Comparison of ENCODE assay signal across 8 cellular contexts in the genomic region with DNA sequence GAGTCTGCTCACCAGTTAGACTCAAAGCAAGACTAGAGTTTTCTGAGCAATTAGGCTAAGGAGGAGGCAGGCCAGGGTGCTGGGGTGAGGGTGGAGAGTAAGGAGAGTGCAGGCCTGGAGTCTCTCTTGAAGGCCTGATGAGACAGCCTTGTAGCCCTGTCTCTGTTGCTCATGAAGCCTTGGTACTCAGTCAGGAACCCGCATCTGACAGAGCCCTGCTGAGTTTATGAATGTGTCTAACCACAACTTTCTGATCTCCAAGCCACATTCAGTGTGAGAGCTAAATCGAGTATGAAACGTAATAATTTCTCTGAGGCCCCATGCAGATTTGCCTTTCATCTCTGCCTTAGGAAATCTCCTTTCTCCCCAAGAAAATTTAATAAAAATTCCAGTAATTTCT.
DNase-seq lines count a peak whose midpoint lies in the region; ATAC-seq and TF ChIP-seq lines count a peak whose summit lies in the region.

No MANE protein-coding gene starts in this region.

- ATAC-seq in GM21515 (IDR thresholded peaks at IDR 0.05; ENCODE audit: unreplicated experiment) (peak; percentile 82), upper lobe of right lung (no peak)

- no peaks in the 10 kb centered on the region for H3K4me1 ChIP-seq in SJCRH30
- peaks cover 32% of the 10 kb centered on the region for H3K4me1 ChIP-seq in upper lobe of right lung

- TF ChIP-seq CTCF in GM12864 (IDR thresholded peaks at IDR 0.05; ENCODE audit: low read depth, low read length, missing control alignments) (no peak), coronary artery (IDR thresholded peaks at IDR 0.05) (no peak), upper lobe of right lung (IDR thresholded peaks at IDR 0.05) (no peak)

- H3K9me3 ChIP-seq in SJCRH30 (replicated peaks): no peaks in the 10 kb centered on the region
- no peaks in the 10 kb centered on the region for H3K9me3 ChIP-seq in upper lobe of right lung

- H3K27ac ChIP-seq in coronary artery (peak overlapping the region; percentile 9 to 20), SJCRH30 (no peak overlapping the region), upper lobe of right lung (no peak overlapping the region)

- intact Hi-C loops in upper lobe of right lung (cut with DNase I): no loop called here

- H3K36me3 ChIP-seq in SJCRH30 (no peaks in the 10 kb centered on the region), upper lobe of right lung (no peaks in the 10 kb centered on the region)

- no peak overlapping the region for H3K4me3 ChIP-seq in GM12864 (ENCODE audit: low read depth, low read length)
- no peak overlapping the region for H3K4me3 ChIP-seq in coronary artery
- no peak overlapping the region for H3K4me3 ChIP-seq in SJCRH30
- H3K4me3 ChIP-seq in upper lobe of right lung: no peak overlapping the region

- peak; percentile 65 for DNase-seq in GM12864 (ENCODE audit: low read depth)
- DNase-seq in HT1080 (ENCODE audit: low read depth): peak; percentile 36
- no peak for DNase-seq in coronary artery (ENCODE audit: low spot score)
- no peak for DNase-seq in SJCRH30
- DNase-seq in activated effector memory CD4-positive, alpha-beta T cell treated with Interleukin-2 at 50 U/mL for 16 hours: no peak
- no peak for DNase-seq in NCI-H524 treated with DMSO at 0.1 percent for 48 hours (lab: John Stamatoyannopoulos, UW)
- DNase-seq in upper lobe of right lung: no peak

- H3K27me3 ChIP-seq in SJCRH30: no peaks in the 10 kb centered on the region
- H3K27me3 ChIP-seq in upper lobe of right lung: no peaks in the 10 kb centered on the region

Comparison
In these comparisons a context has a peak if more than half of its experiments do, and no peak if none do; other contexts are left out.
1. DNase-seq: peak in GM12864 (single experiment) and HT1080 (single experiment); none in coronary artery (single experiment), SJCRH30 (0 of 2), activated effector memory CD4-positive, alpha-beta T cell treated with Interleukin-2 at 50 U/mL for 16 hours (single experiment), NCI-H524 treated with DMSO at 0.1 percent for 48 hours (single experiment) and upper lobe of right lung (single experiment).
2. H3K27ac ChIP-seq: peak in coronary artery (2 of 2); none in SJCRH30 (single experiment) and upper lobe of right lung (single experiment).